In the genomic region with DNA sequence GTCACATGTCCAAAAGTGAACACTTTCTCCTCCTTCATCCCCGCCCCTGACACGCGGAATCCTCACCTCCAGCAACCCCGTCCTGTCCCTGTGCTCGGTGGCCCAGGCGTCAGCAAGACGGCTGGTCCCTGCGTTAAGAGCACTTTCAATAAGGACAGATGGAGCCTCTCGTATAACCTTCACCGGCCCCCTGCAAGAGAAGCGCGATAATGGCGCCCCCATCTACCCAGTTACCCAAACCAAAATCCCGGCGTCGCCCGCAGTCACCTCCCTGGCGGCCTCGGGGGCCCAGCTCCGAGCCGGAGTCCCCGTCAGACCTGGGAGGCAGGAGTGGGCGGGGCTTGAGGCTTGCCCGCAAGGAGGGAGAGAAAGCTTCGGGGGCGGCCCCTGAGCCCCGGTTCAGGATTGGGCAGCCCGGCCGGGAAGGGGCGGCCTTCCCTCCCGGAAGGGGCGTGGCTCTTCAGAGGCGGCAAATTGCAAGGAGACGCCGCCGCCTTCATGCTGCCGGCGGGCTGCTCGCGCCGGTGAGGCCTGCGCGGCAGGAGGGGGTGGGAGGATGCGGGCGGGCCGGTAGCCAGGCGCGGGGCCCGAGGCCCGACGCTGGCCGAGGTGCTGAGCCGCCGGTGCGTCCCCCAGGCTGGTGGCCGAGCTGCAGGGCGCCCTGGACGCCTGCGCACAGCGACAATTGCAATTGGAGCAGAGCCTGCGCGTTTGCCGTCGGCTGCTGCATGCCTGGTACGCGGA, we compare ENCODE assay signal across 1 cellular context.
A peak's percentile ranks its signal among the peaks of the same experiment; 100 is the strongest.
TF ChIP-seq lines count a peak whose summit lies in the region.

A gene with protein sequence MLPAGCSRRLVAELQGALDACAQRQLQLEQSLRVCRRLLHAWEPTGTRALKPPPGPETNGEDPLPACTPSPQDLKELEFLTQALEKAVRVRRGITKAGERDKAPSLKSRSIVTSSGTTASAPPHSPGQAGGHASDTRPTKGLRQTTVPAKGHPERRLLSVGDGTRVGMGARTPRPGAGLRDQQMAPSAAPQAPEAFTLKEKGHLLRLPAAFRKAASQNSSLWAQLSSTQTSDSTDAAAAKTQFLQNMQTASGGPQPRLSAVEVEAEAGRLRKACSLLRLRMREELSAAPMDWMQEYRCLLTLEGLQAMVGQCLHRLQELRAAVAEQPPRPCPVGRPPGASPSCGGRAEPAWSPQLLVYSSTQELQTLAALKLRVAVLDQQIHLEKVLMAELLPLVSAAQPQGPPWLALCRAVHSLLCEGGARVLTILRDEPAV (plus strand): TSS at position 463 of the 744 bp plus-strand sequence. CDS start 36 bp downstream, at position 499.

TF ChIP-seq in K562, 482 proteins besides CTCF, POLR2A, EP300 and RAD21 (continued from another document and continues in another):
- TF ChIP-seq MAZ (CRISPR knock-in tag; conservative IDR thresholded peaks at IDR 0.05 in 1 of 2, IDR thresholded peaks at IDR 0.05 in 1 of 2), result peak; percentile 50 to 72; a peak in 1 of 4 replicates
- TF ChIP-seq POLR3A (IDR thresholded peaks at IDR 0.05; ENCODE audit: borderline replicate concordance, extremely low read depth, insufficient read depth, insufficient read length), result no peak
- TF ChIP-seq, protein P1, sequence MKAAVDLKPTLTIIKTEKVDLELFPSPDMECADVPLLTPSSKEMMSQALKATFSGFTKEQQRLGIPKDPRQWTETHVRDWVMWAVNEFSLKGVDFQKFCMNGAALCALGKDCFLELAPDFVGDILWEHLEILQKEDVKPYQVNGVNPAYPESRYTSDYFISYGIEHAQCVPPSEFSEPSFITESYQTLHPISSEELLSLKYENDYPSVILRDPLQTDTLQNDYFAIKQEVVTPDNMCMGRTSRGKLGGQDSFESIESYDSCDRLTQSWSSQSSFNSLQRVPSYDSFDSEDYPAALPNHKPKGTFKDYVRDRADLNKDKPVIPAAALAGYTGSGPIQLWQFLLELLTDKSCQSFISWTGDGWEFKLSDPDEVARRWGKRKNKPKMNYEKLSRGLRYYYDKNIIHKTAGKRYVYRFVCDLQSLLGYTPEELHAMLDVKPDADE (conservative IDR thresholded peaks at IDR 0.05; ENCODE audit: control insufficient read depth, low read depth, low read length), result peak; percentile 59; the same call in 1 of the 2 replicates
- no peak for TF ChIP-seq SMARCB1 (IDR thresholded peaks at IDR 0.05; ENCODE audit: insufficient read length, low read depth)
- no peak for TF ChIP-seq SRSF9 (IDR thresholded peaks at IDR 0.05; ENCODE audit: borderline replicate concordance, low read depth, low read length)
- TF ChIP-seq ARNT (IDR thresholded peaks at IDR 0.05), result no peak
- peak; percentile 53 for TF ChIP-seq RBM39 (optimal IDR thresholded peaks at IDR 0.05; ENCODE audit: low read depth, low read length)
- TF ChIP-seq TEAD2 (tag; IDR thresholded peaks at IDR 0.05), result no peak
- TF ChIP-seq, protein P2, sequence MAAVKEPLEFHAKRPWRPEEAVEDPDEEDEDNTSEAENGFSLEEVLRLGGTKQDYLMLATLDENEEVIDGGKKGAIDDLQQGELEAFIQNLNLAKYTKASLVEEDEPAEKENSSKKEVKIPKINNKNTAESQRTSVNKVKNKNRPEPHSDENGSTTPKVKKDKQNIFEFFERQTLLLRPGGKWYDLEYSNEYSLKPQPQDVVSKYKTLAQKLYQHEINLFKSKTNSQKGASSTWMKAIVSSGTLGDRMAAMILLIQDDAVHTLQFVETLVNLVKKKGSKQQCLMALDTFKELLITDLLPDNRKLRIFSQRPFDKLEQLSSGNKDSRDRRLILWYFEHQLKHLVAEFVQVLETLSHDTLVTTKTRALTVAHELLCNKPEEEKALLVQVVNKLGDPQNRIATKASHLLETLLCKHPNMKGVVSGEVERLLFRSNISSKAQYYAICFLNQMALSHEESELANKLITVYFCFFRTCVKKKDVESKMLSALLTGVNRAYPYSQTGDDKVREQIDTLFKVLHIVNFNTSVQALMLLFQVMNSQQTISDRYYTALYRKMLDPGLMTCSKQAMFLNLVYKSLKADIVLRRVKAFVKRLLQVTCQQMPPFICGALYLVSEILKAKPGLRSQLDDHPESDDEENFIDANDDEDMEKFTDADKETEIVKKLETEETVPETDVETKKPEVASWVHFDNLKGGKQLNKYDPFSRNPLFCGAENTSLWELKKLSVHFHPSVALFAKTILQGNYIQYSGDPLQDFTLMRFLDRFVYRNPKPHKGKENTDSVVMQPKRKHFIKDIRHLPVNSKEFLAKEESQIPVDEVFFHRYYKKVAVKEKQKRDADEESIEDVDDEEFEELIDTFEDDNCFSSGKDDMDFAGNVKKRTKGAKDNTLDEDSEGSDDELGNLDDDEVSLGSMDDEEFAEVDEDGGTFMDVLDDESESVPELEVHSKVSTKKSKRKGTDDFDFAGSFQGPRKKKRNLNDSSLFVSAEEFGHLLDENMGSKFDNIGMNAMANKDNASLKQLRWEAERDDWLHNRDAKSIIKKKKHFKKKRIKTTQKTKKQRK (IDR thresholded peaks at IDR 0.05; ENCODE audit: borderline replicate concordance, low read depth, low read length), result no peak
- no peak for TF ChIP-seq HNRNPUL1 (IDR thresholded peaks at IDR 0.05; ENCODE audit: low read length)
- no peak for TF ChIP-seq NR1H2 (CRISPR knock-in tag; IDR thresholded peaks at IDR 0.05)
- no peak for TF ChIP-seq KHSRP (IDR thresholded peaks at IDR 0.05)
- TF ChIP-seq U2AF2 (optimal IDR thresholded peaks at IDR 0.05; ENCODE audit: low read depth, low read length), result no peak
- TF ChIP-seq STAT5A (IDR thresholded peaks at IDR 0.05; ENCODE audit: borderline replicate concordance, low read length), result no peak
- TF ChIP-seq GATA2 (CRISPR knock-in tag; IDR thresholded peaks at IDR 0.05), result no peak
- peak; percentile 29 for TF ChIP-seq HNRNPLL (IDR thresholded peaks at IDR 0.05; ENCODE audit: low read depth, low read length, poor library complexity, severe bottlenecking)
- no peak for TF ChIP-seq THRAP3 (IDR thresholded peaks at IDR 0.05; ENCODE audit: borderline replicate concordance)
- no peak for TF ChIP-seq ZNF586 (CRISPR knock-in tag; conservative IDR thresholded peaks at IDR 0.05)
- TF ChIP-seq ZNF24 (IDR thresholded peaks at IDR 0.05), result no peak
- no peak for TF ChIP-seq SMAD3 (CRISPR knock-in tag; conservative IDR thresholded peaks at IDR 0.05)
- TF ChIP-seq TARDBP (IDR thresholded peaks at IDR 0.05), result no peak; the same call in 1 of the 2 replicates
- TF ChIP-seq, protein P3, sequence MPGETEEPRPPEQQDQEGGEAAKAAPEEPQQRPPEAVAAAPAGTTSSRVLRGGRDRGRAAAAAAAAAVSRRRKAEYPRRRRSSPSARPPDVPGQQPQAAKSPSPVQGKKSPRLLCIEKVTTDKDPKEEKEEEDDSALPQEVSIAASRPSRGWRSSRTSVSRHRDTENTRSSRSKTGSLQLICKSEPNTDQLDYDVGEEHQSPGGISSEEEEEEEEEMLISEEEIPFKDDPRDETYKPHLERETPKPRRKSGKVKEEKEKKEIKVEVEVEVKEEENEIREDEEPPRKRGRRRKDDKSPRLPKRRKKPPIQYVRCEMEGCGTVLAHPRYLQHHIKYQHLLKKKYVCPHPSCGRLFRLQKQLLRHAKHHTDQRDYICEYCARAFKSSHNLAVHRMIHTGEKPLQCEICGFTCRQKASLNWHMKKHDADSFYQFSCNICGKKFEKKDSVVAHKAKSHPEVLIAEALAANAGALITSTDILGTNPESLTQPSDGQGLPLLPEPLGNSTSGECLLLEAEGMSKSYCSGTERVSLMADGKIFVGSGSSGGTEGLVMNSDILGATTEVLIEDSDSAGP (CRISPR knock-in tag; IDR thresholded peaks at IDR 0.05), result no peak
- no peak for TF ChIP-seq ASH1L (IDR thresholded peaks at IDR 0.05; ENCODE audit: borderline replicate concordance, low read depth, partially characterized antibody)
- TF ChIP-seq CHD4 (IDR thresholded peaks at IDR 0.05; ENCODE audit: insufficient read depth, insufficient replicate concordance, low read depth, low read length, poor library complexity, severe bottlenecking), result no peak
- TF ChIP-seq ZNF134 (CRISPR knock-in tag; conservative IDR thresholded peaks at IDR 0.05), result no peak
- TF ChIP-seq, protein P4, sequence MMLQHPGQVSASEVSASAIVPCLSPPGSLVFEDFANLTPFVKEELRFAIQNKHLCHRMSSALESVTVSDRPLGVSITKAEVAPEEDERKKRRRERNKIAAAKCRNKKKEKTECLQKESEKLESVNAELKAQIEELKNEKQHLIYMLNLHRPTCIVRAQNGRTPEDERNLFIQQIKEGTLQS (IDR thresholded peaks at IDR 0.05), result no peak
- TF ChIP-seq, protein P4 (CRISPR knock-in tag; conservative IDR thresholded peaks at IDR 0.05), result no peak
- no peak; the same call in 1 of the 2 replicates for TF ChIP-seq ZBTB7A (IDR thresholded peaks at IDR 0.05; ENCODE audit: borderline replicate concordance, control insufficient read depth, low read depth, low read length)
- TF ChIP-seq RFX5 (IDR thresholded peaks at IDR 0.05; ENCODE audit: low read depth, low read length), result 0 out of 2 replicates have a peak, but pooled peaks have one; percentile 27
- TF ChIP-seq ZNF263 (CRISPR knock-in tag; IDR thresholded peaks at IDR 0.05; ENCODE audit: borderline replicate concordance), result no peak
- TF ChIP-seq KDM4B (IDR thresholded peaks at IDR 0.05; ENCODE audit: borderline replicate concordance in 2 of 2, low read depth in 1 of 2), result no peak
- TF ChIP-seq ZNF785 (CRISPR knock-in tag; IDR thresholded peaks at IDR 0.05), result no peak
- peak; percentile 60; the same call in 1 of the 2 replicates for TF ChIP-seq KLF13 (tag; IDR thresholded peaks at IDR 0.05; ENCODE audit: borderline replicate concordance, low read depth)
- TF ChIP-seq ZNF140 (CRISPR knock-in tag; IDR thresholded peaks at IDR 0.05), result no peak
- TF ChIP-seq, protein P5, sequence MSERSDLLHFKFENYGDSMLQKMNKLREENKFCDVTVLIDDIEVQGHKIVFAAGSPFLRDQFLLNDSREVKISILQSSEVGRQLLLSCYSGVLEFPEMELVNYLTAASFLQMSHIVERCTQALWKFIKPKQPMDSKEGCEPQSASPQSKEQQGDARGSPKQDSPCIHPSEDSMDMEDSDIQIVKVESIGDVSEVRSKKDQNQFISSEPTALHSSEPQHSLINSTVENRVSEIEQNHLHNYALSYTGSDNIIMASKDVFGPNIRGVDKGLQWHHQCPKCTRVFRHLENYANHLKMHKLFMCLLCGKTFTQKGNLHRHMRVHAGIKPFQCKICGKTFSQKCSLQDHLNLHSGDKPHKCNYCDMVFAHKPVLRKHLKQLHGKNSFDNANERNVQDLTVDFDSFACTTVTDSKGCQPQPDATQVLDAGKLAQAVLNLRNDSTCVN (CRISPR knock-in tag; IDR thresholded peaks at IDR 0.05), result no peak
- TF ChIP-seq, protein P6, sequence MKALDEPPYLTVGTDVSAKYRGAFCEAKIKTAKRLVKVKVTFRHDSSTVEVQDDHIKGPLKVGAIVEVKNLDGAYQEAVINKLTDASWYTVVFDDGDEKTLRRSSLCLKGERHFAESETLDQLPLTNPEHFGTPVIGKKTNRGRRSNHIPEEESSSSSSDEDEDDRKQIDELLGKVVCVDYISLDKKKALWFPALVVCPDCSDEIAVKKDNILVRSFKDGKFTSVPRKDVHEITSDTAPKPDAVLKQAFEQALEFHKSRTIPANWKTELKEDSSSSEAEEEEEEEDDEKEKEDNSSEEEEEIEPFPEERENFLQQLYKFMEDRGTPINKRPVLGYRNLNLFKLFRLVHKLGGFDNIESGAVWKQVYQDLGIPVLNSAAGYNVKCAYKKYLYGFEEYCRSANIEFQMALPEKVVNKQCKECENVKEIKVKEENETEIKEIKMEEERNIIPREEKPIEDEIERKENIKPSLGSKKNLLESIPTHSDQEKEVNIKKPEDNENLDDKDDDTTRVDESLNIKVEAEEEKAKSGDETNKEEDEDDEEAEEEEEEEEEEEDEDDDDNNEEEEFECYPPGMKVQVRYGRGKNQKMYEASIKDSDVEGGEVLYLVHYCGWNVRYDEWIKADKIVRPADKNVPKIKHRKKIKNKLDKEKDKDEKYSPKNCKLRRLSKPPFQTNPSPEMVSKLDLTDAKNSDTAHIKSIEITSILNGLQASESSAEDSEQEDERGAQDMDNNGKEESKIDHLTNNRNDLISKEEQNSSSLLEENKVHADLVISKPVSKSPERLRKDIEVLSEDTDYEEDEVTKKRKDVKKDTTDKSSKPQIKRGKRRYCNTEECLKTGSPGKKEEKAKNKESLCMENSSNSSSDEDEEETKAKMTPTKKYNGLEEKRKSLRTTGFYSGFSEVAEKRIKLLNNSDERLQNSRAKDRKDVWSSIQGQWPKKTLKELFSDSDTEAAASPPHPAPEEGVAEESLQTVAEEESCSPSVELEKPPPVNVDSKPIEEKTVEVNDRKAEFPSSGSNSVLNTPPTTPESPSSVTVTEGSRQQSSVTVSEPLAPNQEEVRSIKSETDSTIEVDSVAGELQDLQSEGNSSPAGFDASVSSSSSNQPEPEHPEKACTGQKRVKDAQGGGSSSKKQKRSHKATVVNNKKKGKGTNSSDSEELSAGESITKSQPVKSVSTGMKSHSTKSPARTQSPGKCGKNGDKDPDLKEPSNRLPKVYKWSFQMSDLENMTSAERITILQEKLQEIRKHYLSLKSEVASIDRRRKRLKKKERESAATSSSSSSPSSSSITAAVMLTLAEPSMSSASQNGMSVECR (CRISPR knock-in tag; IDR thresholded peaks at IDR 0.05), result peak; percentile 71
- no peak for TF ChIP-seq CBX8 (IDR thresholded peaks at IDR 0.05; ENCODE audit: borderline replicate concordance, extremely low read depth, low read depth, low read length, poor library complexity, severe bottlenecking)
- TF ChIP-seq, protein P7, sequence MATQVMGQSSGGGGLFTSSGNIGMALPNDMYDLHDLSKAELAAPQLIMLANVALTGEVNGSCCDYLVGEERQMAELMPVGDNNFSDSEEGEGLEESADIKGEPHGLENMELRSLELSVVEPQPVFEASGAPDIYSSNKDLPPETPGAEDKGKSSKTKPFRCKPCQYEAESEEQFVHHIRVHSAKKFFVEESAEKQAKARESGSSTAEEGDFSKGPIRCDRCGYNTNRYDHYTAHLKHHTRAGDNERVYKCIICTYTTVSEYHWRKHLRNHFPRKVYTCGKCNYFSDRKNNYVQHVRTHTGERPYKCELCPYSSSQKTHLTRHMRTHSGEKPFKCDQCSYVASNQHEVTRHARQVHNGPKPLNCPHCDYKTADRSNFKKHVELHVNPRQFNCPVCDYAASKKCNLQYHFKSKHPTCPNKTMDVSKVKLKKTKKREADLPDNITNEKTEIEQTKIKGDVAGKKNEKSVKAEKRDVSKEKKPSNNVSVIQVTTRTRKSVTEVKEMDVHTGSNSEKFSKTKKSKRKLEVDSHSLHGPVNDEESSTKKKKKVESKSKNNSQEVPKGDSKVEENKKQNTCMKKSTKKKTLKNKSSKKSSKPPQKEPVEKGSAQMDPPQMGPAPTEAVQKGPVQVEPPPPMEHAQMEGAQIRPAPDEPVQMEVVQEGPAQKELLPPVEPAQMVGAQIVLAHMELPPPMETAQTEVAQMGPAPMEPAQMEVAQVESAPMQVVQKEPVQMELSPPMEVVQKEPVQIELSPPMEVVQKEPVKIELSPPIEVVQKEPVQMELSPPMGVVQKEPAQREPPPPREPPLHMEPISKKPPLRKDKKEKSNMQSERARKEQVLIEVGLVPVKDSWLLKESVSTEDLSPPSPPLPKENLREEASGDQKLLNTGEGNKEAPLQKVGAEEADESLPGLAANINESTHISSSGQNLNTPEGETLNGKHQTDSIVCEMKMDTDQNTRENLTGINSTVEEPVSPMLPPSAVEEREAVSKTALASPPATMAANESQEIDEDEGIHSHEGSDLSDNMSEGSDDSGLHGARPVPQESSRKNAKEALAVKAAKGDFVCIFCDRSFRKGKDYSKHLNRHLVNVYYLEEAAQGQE (CRISPR knock-in tag; IDR thresholded peaks at IDR 0.05; ENCODE audit: low read depth), result no peak
- TF ChIP-seq DACH1 (IDR thresholded peaks at IDR 0.05; ENCODE audit: partially characterized antibody), result no peak
- no peak for TF ChIP-seq HDAC3 (IDR thresholded peaks at IDR 0.05; ENCODE audit: borderline replicate concordance, partially characterized antibody)
- TF ChIP-seq POLR2AphosphoS5 (IDR thresholded peaks at IDR 0.05; ENCODE audit: control insufficient read depth, insufficient read depth, low read depth, low read length), result no peak
- no peak for TF ChIP-seq XRCC4 (IDR thresholded peaks at IDR 0.05; ENCODE audit: extremely low read depth, insufficient read depth, insufficient read length)
